Comparison of ENCODE assay signal across 17 cellular contexts in genomic region chr2:190782264-190782663, GRCh38.
"Had no signal": no experiment of that assay in that cellular context is flagged by ENCODE, and none has a peak within 500 bp of the region (broad histone marks: within the 10 kb centered on the region; RNA-seq: fewer than 3 reads in every experiment).

No MANE protein-coding gene starts in this region.

- H3K9me3 ChIP-seq: breast epithelium, gastroesophageal sphincter, ovary, right atrium auricular region, suprapubic skin had no signal

- H3K27me3 ChIP-seq: breast epithelium, gastroesophageal sphincter, hepatocyte, ovary, right atrium auricular region, suprapubic skin, tibial artery had no signal

- H3K36me3 Mint-ChIP-seq: naive B cell; stimulated activated naive B cell treated with anti-CD40 and anti-IgM and Interleukin-4, amounts not matched to agents 10 μg/mL and 1 μg/mL and 100 μg/mL, for 72 hours had no signal

- H3K4me3 ChIP-seq: breast epithelium, gastroesophageal sphincter, hepatocyte, left ventricle myocardium inferior, ovary, right atrium auricular region, suprapubic skin, tibial artery had no signal

- H3K36me3 ChIP-seq: breast epithelium, gastroesophageal sphincter, ovary, right atrium auricular region, suprapubic skin, tibial artery, WERI-Rb-1 had no signal

- H3K4me2 ChIP-seq: hepatocyte had no signal

- H2AFZ ChIP-seq: hepatocyte had no signal

- DNase-seq: activated CD4-positive, alpha-beta T cell treated with anti-CD3 and anti-CD28 coated beads for 1 hour; islet precursor cell; left ventricle myocardium inferior; stimulated activated naive B cell treated with anti-CD40 and anti-IgM and Interleukin-4, amounts not matched to agents 10 μg/mL and 1 μg/mL and 100 μg/mL, for 72 hours; tibial artery had no signal

- H3K27ac ChIP-seq: breast epithelium, gastroesophageal sphincter, hepatocyte, left ventricle myocardium inferior, ovary, right atrium auricular region, suprapubic skin, tibial artery, WERI-Rb-1 had no signal

- H3K4me3 Mint-ChIP-seq: activated CD8-positive, alpha-beta memory T cell treated with anti-CD3 and anti-CD28 coated beads, Interleukin-2, amount 10 ng/mL, durations not matched to agents 7 days and 5 days; activated CD8-positive, alpha-beta T cell treated with anti-CD3 and anti-CD28 coated beads, Interleukin-2, amount 10 ng/mL, durations not matched to agents 7 days and 5 days; nephron progenitor cell; stimulated activated naive B cell treated with anti-CD40 and anti-IgM and Interleukin-4, amounts not matched to agents 10 μg/mL and 1 μg/mL and 100 μg/mL, for 72 hours; T-helper 17 cell had no signal

- H3K79me2 ChIP-seq: hepatocyte had no signal

- H3K27me3 Mint-ChIP-seq: activated CD8-positive, alpha-beta memory T cell treated with anti-CD3 and anti-CD28 coated beads, Interleukin-2, amount 10 ng/mL, durations not matched to agents 7 days and 5 days had no signal

- H3K4me1 Mint-ChIP-seq: naive B cell had no signal

- H3K4me1 ChIP-seq: breast epithelium had no signal

- H3K27ac Mint-ChIP-seq: activated CD8-positive, alpha-beta memory T cell treated with anti-CD3 and anti-CD28 coated beads, Interleukin-2, amount 10 ng/mL, durations not matched to agents 7 days and 5 days; activated CD8-positive, alpha-beta T cell treated with anti-CD3 and anti-CD28 coated beads, Interleukin-2, amount 10 ng/mL, durations not matched to agents 7 days and 5 days; stimulated activated naive B cell treated with anti-CD40 and anti-IgM and Interleukin-4, amounts not matched to agents 10 μg/mL and 1 μg/mL and 100 μg/mL, for 72 hours; T-helper 17 cell had no signal

- ATAC-seq: activated CD8-positive, alpha-beta memory T cell treated with anti-CD3 and anti-CD28 coated beads, Interleukin-2, amount 10 ng/mL, durations not matched to agents 7 days and 5 days; gastroesophageal sphincter had no signal
